ENCODE assay signal across 1 cellular context in genomic region chr19:41263042-41263849, GRCh38.
TF ChIP-seq lines count a peak whose summit lies in the region.

No MANE protein-coding gene starts in this region.

TF ChIP-seq in HEK293, 187 proteins besides CTCF, POLR2A, EP300 and RAD21 (continued from another document and continues in another):
- TF ChIP-seq ZNF645 (tag by site-specific recombination; IDR thresholded peaks at IDR 0.05) (0 out of 2 replicates have a peak, but pooled peaks have one; percentile 29), ZNF146 (tag by site-specific recombination; IDR thresholded peaks at IDR 0.05) (peak; percentile 23; the same call in 1 of the 2 replicates), ZNF26 (tag by site-specific recombination; IDR thresholded peaks at IDR 0.05) (no peak), ZNF184 (tag by site-specific recombination; IDR thresholded peaks at IDR 0.05) (no peak), ZNF624 (tag by site-specific recombination; IDR thresholded peaks at IDR 0.05) (no peak), ZNF561 (tag by site-specific recombination; IDR thresholded peaks at IDR 0.05; ENCODE audit: borderline replicate concordance) (no peak; the same call in 1 of the 2 replicates), KLF9 (tag by site-specific recombination; IDR thresholded peaks at IDR 0.05; ENCODE audit: low read depth) (no peak), ZNF335 (tag by site-specific recombination; conservative IDR thresholded peaks at IDR 0.05) (peak; percentile 44), ZIC2 (tag by site-specific recombination; IDR thresholded peaks at IDR 0.05) (no peak), YY2 (tag by site-specific recombination; IDR thresholded peaks at IDR 0.05) (no peak), ZNF292 (tag by site-specific recombination; IDR thresholded peaks at IDR 0.05; ENCODE audit: borderline replicate concordance, low read depth) (no peak), SETDB1 (IDR thresholded peaks at IDR 0.05; ENCODE audit: insufficient read length, low read length) (no peak), ZNF658 (tag by site-specific recombination; IDR thresholded peaks at IDR 0.05) (no peak), ZNF580 (tag by site-specific recombination; IDR thresholded peaks at IDR 0.05) (no peak), ZSCAN16 (tag by site-specific recombination; IDR thresholded peaks at IDR 0.05) (no peak), ZNF362 (tag by site-specific recombination; IDR thresholded peaks at IDR 0.05) (peak; percentile 100), GLIS2 (tag by site-specific recombination; IDR thresholded peaks at IDR 0.05) (no peak), PRDM2 (tag by site-specific recombination; IDR thresholded peaks at IDR 0.05; ENCODE audit: borderline replicate concordance) (no peak), ZNF2 (tag by site-specific recombination; IDR thresholded peaks at IDR 0.05) (peak; percentile 13; the same call in 1 of the 2 replicates), ZBTB11 (tag by site-specific recombination; conservative IDR thresholded peaks at IDR 0.05; ENCODE audit: low read depth) (peak; percentile 46; the same call in 1 of the 2 replicates), PBX3 (CRISPR knock-in tag; IDR thresholded peaks at IDR 0.05) (no peak), YY1 (tag by site-specific recombination; IDR thresholded peaks at IDR 0.05) (no peak), KLF10 (tag by site-specific recombination; IDR thresholded peaks at IDR 0.05) (no peak), ZNF701 (tag by site-specific recombination; IDR thresholded peaks at IDR 0.05) (no peak), ZBTB48 (tag by site-specific recombination; IDR thresholded peaks at IDR 0.05) (no peak), HOXD13 (CRISPR knock-in tag; IDR thresholded peaks at IDR 0.05; ENCODE audit: borderline replicate concordance) (no peak), BCL11B (tag by site-specific recombination; IDR thresholded peaks at IDR 0.05; ENCODE audit: low read depth) (no peak), ZNF350 (tag by site-specific recombination; IDR thresholded peaks at IDR 0.05) (no peak), ZNF280C (tag by site-specific recombination; IDR thresholded peaks at IDR 0.05) (no peak), ZBTB26 (tag by site-specific recombination; optimal IDR thresholded peaks at IDR 0.05) (no peak), ZNF777 (tag by site-specific recombination; IDR thresholded peaks at IDR 0.05; ENCODE audit: borderline replicate concordance) (0 out of 2 replicates have a peak, but pooled peaks have one; percentile 3), ZNF280D (tag by site-specific recombination; IDR thresholded peaks at IDR 0.05) (peak; percentile 13; the same call in 1 of the 2 replicates), ZNF19 (tag by site-specific recombination; IDR thresholded peaks at IDR 0.05; ENCODE audit: low read depth) (no peak)
